ENCODE assay signal across 8 cellular contexts in genomic region chr12:76085159-76085868, GRCh38. TPM values are rescaled to one million over a fixed set of nuclear protein-coding genes. Genes with fewer than 3 reads are reported as not detected.
DNase-seq lines count a peak whose midpoint lies in the region; ATAC-seq and TF ChIP-seq lines count a peak whose summit lies in the region.

No MANE protein-coding gene starts in this region.

- POLR2A ChIA-PET in Panc1 (lab: Charles Lee): interaction anchor here (0.6 kb wide), 1 partner anchor 680 kb away, joined by 3 read pairs; no protein-coding TSS in a partner anchor

- H3K9me3 ChIP-seq in Panc1 (ENCODE audit: control insufficient read depth, insufficient read depth, low read depth, low read length): no peaks in the 10 kb centered on the region
- no peaks in the 10 kb centered on the region for H3K9me3 ChIP-seq in iPS-20b (ENCODE audit: insufficient read depth, low read depth, low read length)

- DNase-seq in Panc1 (ENCODE audit: low read depth, low spot score): no peak
- no peak for DNase-seq in astrocyte of the cerebellum (ENCODE audit: low read depth)
- peak; percentile 14 to 54 for DNase-seq in stimulated activated CD4-positive, alpha-beta T cell treated with anti-CD3 and anti-CD28 coated beads, Interleukin-2, amount 100 ng/mL, for 24 hours
- no peak for DNase-seq in GM03348 (ENCODE audit: low spot score)

- intact Hi-C loops in Panc1 (cut with micrococcal nuclease; ENCODE audit: unreplicated experiment): loop anchor here (10.0 kb wide), 2 partner anchors 69 to 369 kb away; no protein-coding TSS in a partner anchor

- H3K4me1 ChIP-seq in Panc1 (ENCODE audit: control insufficient read depth, insufficient read depth, low read length): peaks cover 26% of the 10 kb centered on the region
- H3K4me1 ChIP-seq in iPS-20b (ENCODE audit: insufficient read depth, low read length): peaks cover 29% of the 10 kb centered on the region

- H3K27ac ChIP-seq in C4-2B (peak overlapping the region; percentile 98), Panc1 (ENCODE audit: low read length) (peak overlapping the region; percentile 90), iPS-20b (ENCODE audit: low read length) (no peak overlapping the region)

- TF ChIP-seq CTCF in C4-2B (conservative IDR thresholded peaks at IDR 0.05) (no peak), Panc1 (IDR thresholded peaks at IDR 0.05) (peak; percentile 74), astrocyte of the cerebellum (IDR thresholded peaks at IDR 0.05; ENCODE audit: low read depth, low read length, missing control alignments) (peak; percentile 44)

- CTCF ChIA-PET in Panc1 (lab: Charles Lee): no interaction called here

- peaks cover 10% of the 10 kb centered on the region; the same call in 1 of the 2 replicates for H3K36me3 ChIP-seq in Panc1 (ENCODE audit: control insufficient read depth, insufficient read depth, low read length)
- peaks cover 25% of the 10 kb centered on the region for H3K36me3 ChIP-seq in iPS-20b (ENCODE audit: insufficient read depth, low read depth, low read length)

- BruUV-seq in Panc1 (replicated peaks; lab: Mats Ljungman, UMichigan): no TSS peak

- in situ Hi-C loops in Panc1 (cut with HindIII; ENCODE audit: low pct_unique_long_range_greater_than_20kb, low sequenced_read_pairs) (no loop called here), astrocyte of the cerebellum (cut with HindIII; ENCODE audit: low sequenced_read_pairs) (no loop called here)

- ATAC-seq in GM18520 (IDR thresholded peaks at IDR 0.05; ENCODE audit: unreplicated experiment) (peak; percentile 5), HG03060 (IDR thresholded peaks at IDR 0.05; ENCODE audit: low read depth, unreplicated experiment) (peak; percentile 7), Panc1 (peak; percentile 41)

- H3K9ac ChIP-seq in iPS-20b (ENCODE audit: low read depth, low read length): peak overlapping the region; percentile 99; the same call in 1 of the 2 replicates

- H3K4me3 ChIP-seq in Panc1 (ENCODE audit: low read depth in 2 of 2, low read length in 2 of 2) (peak overlapping the region; percentile 61 to 96), astrocyte of the cerebellum (ENCODE audit: low read depth, low read length) (peak overlapping the region; percentile 88), iPS-20b (ENCODE audit: low read length) (peak overlapping the region; percentile 100)

- H3K27me3 ChIP-seq in Panc1 (ENCODE audit: control insufficient read depth, insufficient read depth, low read length) (no peaks in the 10 kb centered on the region), iPS-20b (ENCODE audit: insufficient read depth, low read length) (no peaks in the 10 kb centered on the region)

RNA-seq across cellular contexts. Expression of gene NAP1L1, which starts 0.8 kb away (rescaled TPM):
- 620 TPM for total RNA-seq in Panc1 (2021; ENCODE audit: unreplicated experiment)
- 300 TPM for polyA plus RNA-seq in Panc1 (2012; ENCODE audit: insufficient read length)

RNA-seq across cellular contexts. Expression of gene PHLDA1, which starts 53.7 kb away (rescaled TPM):
- total RNA-seq in Panc1 (2021; ENCODE audit: unreplicated experiment): 159 TPM
- 124 TPM for polyA plus RNA-seq in Panc1 (2012; ENCODE audit: insufficient read length)

Comparison
In these comparisons a context has a peak if more than half of its experiments do, and no peak if none do; other contexts are left out.
1. DNase-seq: peak in stimulated activated CD4-positive, alpha-beta T cell treated with anti-CD3 and anti-CD28 coated beads, Interleukin-2, amount 100 ng/mL, for 24 hours (2 of 2); none in Panc1 (single experiment), astrocyte of the cerebellum (single experiment) and GM03348 (single experiment).
2. Peak in every context shown above with its lines, with median percentiles within 50 percentile points of each other: ATAC-seq and H3K4me3 ChIP-seq.